ENCODE assay signal across 20 cellular contexts in genomic region chr14:103013028-103013427, GRCh38. TPM values are rescaled to one million over a fixed set of nuclear protein-coding genes. Genes with fewer than 3 reads are reported as not detected.
DNase-seq lines count a peak whose midpoint lies in the region; ATAC-seq, FAIRE-seq and TF ChIP-seq lines count a peak whose summit lies in the region.
"Had no signal": no experiment of that assay in that cellular context is flagged by ENCODE, and none has a peak within 500 bp of the region (broad histone marks: within the 10 kb centered on the region; RNA-seq: fewer than 3 reads in every experiment).

No MANE protein-coding gene starts in this region.

- peak overlapping the region; percentile 12 for H4K5ac ChIP-seq in H9 (ENCODE audit: insufficient read length, low read depth, low read length)

- H2BK120ac ChIP-seq in H9 (ENCODE audit: low read depth, low read length, poor library complexity, severe bottlenecking) (no peak overlapping the region), mesenchymal stem cell (ENCODE audit: low read depth, low read length) (no peak overlapping the region)

- no peaks in the 10 kb centered on the region for H3K9me3 Mint-ChIP-seq in H9
- peaks cover 3% of the 10 kb centered on the region for H3K9me3 Mint-ChIP-seq in astrocyte (ENCODE audit: unreplicated experiment)
- no peaks in the 10 kb centered on the region for H3K9me3 Mint-ChIP-seq in natural killer cell
- H3K9me3 Mint-ChIP-seq in activated T-cell treated with anti-CD3 and anti-CD28 coated beads, Interleukin-2, amount 50 U/mL, for 4 hours: no peaks in the 10 kb centered on the region
- H3K9me3 Mint-ChIP-seq: CD8-positive, alpha-beta T cell; IgD-negative memory B cell had no signal

- H3T11ph ChIP-seq in H9 (ENCODE audit: low read length): no peak overlapping the region

- H3K79me2 ChIP-seq in H9 (ENCODE audit: insufficient read depth, low read length): peaks cover 14% of the 10 kb centered on the region; the same call in 1 of the 2 replicates
- H3K79me2 ChIP-seq in astrocyte (ENCODE audit: insufficient read depth, low read length): peaks cover 87% of the 10 kb centered on the region

- H3K4me1 ChIP-seq in H9 (ENCODE audit: insufficient read depth, low read length): peaks cover 5% of the 10 kb centered on the region; the same call in 1 of the 2 replicates
- peaks cover 38% of the 10 kb centered on the region for H3K4me1 ChIP-seq in astrocyte (ENCODE audit: insufficient read depth, low read length)
- peaks cover 49% of the 10 kb centered on the region for H3K4me1 ChIP-seq in mesenchymal stem cell (ENCODE audit: control insufficient read depth, insufficient read depth, low read depth, low read length)

- no peak overlapping the region for H2BK20ac ChIP-seq in H9 (ENCODE audit: low read depth, low read length, poor library complexity, severe bottlenecking)

- H3K4me3 ChIP-seq in astrocyte (ENCODE audit: insufficient read depth, low read depth, low read length) (no peak overlapping the region), mesenchymal stem cell (ENCODE audit: insufficient read depth in 1 of 2, low read depth in 1 of 2, low read length in 2 of 2) (no peak overlapping the region)
- H3K4me3 ChIP-seq: BLaER1 treated with 17β-estradiol and CSF1 and Interleukin-3, amounts not matched to agents 10 nM and 100 nM had no signal

- H2BK5ac ChIP-seq in H9 (ENCODE audit: insufficient read length, low read length) (no peak overlapping the region), mesenchymal stem cell (ENCODE audit: low read depth, low read length, poor library complexity, severe bottlenecking) (no peak overlapping the region)

- intact Hi-C loops in posterior vena cava (cut with DNase I) (no loop called here), natural killer cell (cut with micrococcal nuclease) (no loop called here)

- FAIRE-seq in astrocyte (lab: Jason Lieb, UNC): no peak
- FAIRE-seq: HepG2, HTR-8/SVneo had no signal

- H3K9ac ChIP-seq in H9 (ENCODE audit: extremely low read depth, insufficient read length, low read length) (no peak overlapping the region), astrocyte (ENCODE audit: low read length) (no peak overlapping the region), mesenchymal stem cell (ENCODE audit: low read length) (no peak overlapping the region)
- H3K9ac ChIP-seq: BLaER1 treated with 17β-estradiol and CSF1 and Interleukin-3, amounts not matched to agents 10 nM and 100 nM had no signal

- H3K4me1 Mint-ChIP-seq in H9 (peaks cover 19% of the 10 kb centered on the region in 2 experiments), astrocyte (ENCODE audit: low read depth, unreplicated experiment) (peaks cover 54% of the 10 kb centered on the region), natural killer cell (peaks cover 0 to 7% of the 10 kb centered on the region in 2 donors)
- H3K4me1 Mint-ChIP-seq in activated T-cell treated with anti-CD3 and anti-CD28 coated beads, Interleukin-2, amount 50 U/mL, for 4 hours (ENCODE audit: low read depth): peaks cover 7% of the 10 kb centered on the region

- DNase-seq in H9 (no peak), astrocyte (ENCODE audit: low read depth) (no peak), mesenchymal stem cell (no peak), posterior vena cava (ENCODE audit: low spot score) (peak; percentile 52), natural killer cell (no peak)
- DNase-seq in activated CD8-positive, alpha-beta memory T cell treated with anti-CD3 and anti-CD28 coated beads for 24 hours: no peak
- no peak for DNase-seq in effector CD8-positive, alpha-beta T cell (lab: John Stamatoyannopoulos, UW)
- no peak for DNase-seq in activated T-cell treated with anti-CD3 and anti-CD28 coated beads, Interleukin-2, amount 50 U/mL, for 4 hours
- DNase-seq: 8988T; Calu3; CD8-positive, alpha-beta T cell; DMS79 treated with DMSO at 0.1 percent for 48 hours; GF-D8; GOT3; H7 had no signal

- H3K14ac ChIP-seq in H9 (ENCODE audit: insufficient read depth, low read length) (no peak overlapping the region; the same call in 1 of the 2 replicates), mesenchymal stem cell (ENCODE audit: low read length in 2 of 2) (no peak overlapping the region)

- H3K9me3 ChIP-seq in H9 (ENCODE audit: control insufficient read depth, low read depth, low read length) (no peaks in the 10 kb centered on the region), astrocyte (ENCODE audit: insufficient read depth, low read depth, low read length) (no peaks in the 10 kb centered on the region), mesenchymal stem cell (ENCODE audit: control insufficient read depth, low read length) (no peaks in the 10 kb centered on the region)
- H3K9me3 ChIP-seq: BLaER1 treated with 17β-estradiol and CSF1 and Interleukin-3, amounts not matched to agents 10 nM and 100 nM had no signal

- H3K4me2 ChIP-seq in H9 (ENCODE audit: insufficient read depth, insufficient read length, low read length): no peak overlapping the region
- no peak overlapping the region for H3K4me2 ChIP-seq in astrocyte (ENCODE audit: low read length)
- no peak overlapping the region for H3K4me2 ChIP-seq in mesenchymal stem cell (ENCODE audit: low read length, poor library complexity, severe bottlenecking)
- H3K4me2 ChIP-seq: BLaER1 treated with 17β-estradiol and CSF1 and Interleukin-3, amounts not matched to agents 10 nM and 100 nM had no signal

- H4K91ac ChIP-seq in H9 (ENCODE audit: insufficient read length, low read depth, low read length): no peak overlapping the region
- no peak overlapping the region for H4K91ac ChIP-seq in mesenchymal stem cell (ENCODE audit: low read length)

- no peak for ATAC-seq in natural killer cell
- no peak for ATAC-seq in activated T-cell treated with anti-CD3 and anti-CD28 coated beads, Interleukin-2, amount 50 U/mL, for 4 hours
- ATAC-seq: CD8-positive, alpha-beta T cell; HepG2 had no signal

- no peak overlapping the region for H2BK15ac ChIP-seq in H9 (ENCODE audit: low read depth, low read length)
- H2BK15ac ChIP-seq in mesenchymal stem cell (ENCODE audit: low read depth, poor library complexity, severe bottlenecking): no peak overlapping the region

- no peaks in the 10 kb centered on the region for H3K23me2 ChIP-seq in H9 (ENCODE audit: insufficient read length, low read depth, low read length, poor library complexity, severe bottlenecking)

- H3K27me3 ChIP-seq in H9 (ENCODE audit: insufficient read depth, low read length): no peaks in the 10 kb centered on the region
- H3K27me3 ChIP-seq in astrocyte (ENCODE audit: insufficient read depth, low read length): no peaks in the 10 kb centered on the region
- H3K27me3 ChIP-seq in mesenchymal stem cell (ENCODE audit: control insufficient read depth in 1 of 2, insufficient read depth in 1 of 2, low read length in 2 of 2): no peaks in the 10 kb centered on the region
- H3K27me3 ChIP-seq: BLaER1 treated with 17β-estradiol and CSF1 and Interleukin-3, amounts not matched to agents 10 nM and 100 nM had no signal

- H3K27ac ChIP-seq in H9 (ENCODE audit: insufficient read length, low read depth, low read length): no peak overlapping the region
- H3K27ac ChIP-seq in astrocyte (ENCODE audit: low read depth, low read length): no peak overlapping the region
- H3K27ac ChIP-seq in mesenchymal stem cell (ENCODE audit: low read length, poor library complexity, severe bottlenecking): no peak overlapping the region
- H3K27ac ChIP-seq: BLaER1 treated with 17β-estradiol and CSF1 and Interleukin-3, amounts not matched to agents 10 nM and 100 nM had no signal

- H3K4ac ChIP-seq in H9 (ENCODE audit: low read depth, low read length): no peak overlapping the region
- no peak overlapping the region for H3K4ac ChIP-seq in mesenchymal stem cell (ENCODE audit: low read depth in 1 of 2, low read length in 2 of 2)

- H3K36me3 ChIP-seq in astrocyte (ENCODE audit: insufficient read depth, low read length): no peaks in the 10 kb centered on the region
- H3K36me3 ChIP-seq in mesenchymal stem cell (ENCODE audit: control insufficient read depth in 1 of 2, insufficient read depth in 2 of 2, low read depth in 1 of 2, low read length in 2 of 2): peaks cover 32 to 38% of the 10 kb centered on the region in 2 experiments

- no CpG with 5 or more reads among the region's 12 CpGs for WGBS in H9 (ENCODE audit: extremely low coverage, insufficient read length, low lambda C conversion rate)
- WGBS in mesenchymal stem cell: 99% methylated on average over 12 of the region's 12 CpGs

- H4K8ac ChIP-seq in H9 (replicated peaks; ENCODE audit: insufficient read length, low read depth, low read length): no peak overlapping the region
- peak overlapping the region; percentile 10 for H4K8ac ChIP-seq in mesenchymal stem cell (ENCODE audit: low read length)

- H3K79me1 ChIP-seq in H9 (ENCODE audit: insufficient read depth, low read depth, low read length, poor library complexity, severe bottlenecking) (peaks cover 14% of the 10 kb centered on the region), mesenchymal stem cell (replicated peaks; ENCODE audit: low read length, poor library complexity, severe bottlenecking) (peaks cover 11% of the 10 kb centered on the region)

- H3K27ac Mint-ChIP-seq in H9: peak overlapping the region in 1 of 3 experiments; percentile 7; a peak in 1 of 7 replicates
- H3K27ac Mint-ChIP-seq in astrocyte (ENCODE audit: unreplicated experiment): peak overlapping the region; percentile 69
- no peak overlapping the region for H3K27ac Mint-ChIP-seq in natural killer cell
- H3K27ac Mint-ChIP-seq: B cell; CD8-positive, alpha-beta T cell; IgD-negative memory B cell had no signal

- H3K18ac ChIP-seq in H9 (ENCODE audit: insufficient read length, low read depth, low read length): no peak overlapping the region
- H3K18ac ChIP-seq in mesenchymal stem cell (ENCODE audit: low read depth in 1 of 2, low read length in 2 of 2): no peak overlapping the region

- TF ChIP-seq CTCF in H9 (conservative IDR thresholded peaks at IDR 0.05): no peak
- no peak for TF ChIP-seq CTCF in astrocyte (IDR thresholded peaks at IDR 0.05; ENCODE audit: insufficient read depth, low read depth, low read length)
- no peak for TF ChIP-seq CTCF in natural killer cell (IDR thresholded peaks at IDR 0.05)

- H3K36me3 Mint-ChIP-seq in H9 (ENCODE audit: insufficient read depth in 1 of 3, low read depth in 3 of 3) (peaks cover 4 to 29% (median 24%) of the 10 kb centered on the region in 3 experiments; a peak in 6 of 7 replicates), astrocyte (ENCODE audit: low read depth, unreplicated experiment) (peaks cover 19% of the 10 kb centered on the region), natural killer cell (no peaks in the 10 kb centered on the region)
- H3K36me3 Mint-ChIP-seq in activated T-cell treated with anti-CD3 and anti-CD28 coated beads, Interleukin-2, amount 50 U/mL, for 4 hours (ENCODE audit: insufficient read depth): no peaks in the 10 kb centered on the region
- H3K36me3 Mint-ChIP-seq: CD8-positive, alpha-beta T cell had no signal

- H3K27me3 Mint-ChIP-seq in H9 (ENCODE audit: low read depth) (no peaks in the 10 kb centered on the region), astrocyte (ENCODE audit: low read depth, unreplicated experiment) (no peaks in the 10 kb centered on the region), natural killer cell (ENCODE audit: low read depth in 2 of 2) (peaks cover 6 to 8% of the 10 kb centered on the region in 2 donors)
- peaks cover 8% of the 10 kb centered on the region for H3K27me3 Mint-ChIP-seq in activated T-cell treated with anti-CD3 and anti-CD28 coated beads, Interleukin-2, amount 50 U/mL, for 4 hours (ENCODE audit: low read depth)
- H3K27me3 Mint-ChIP-seq: B cell, IgD-negative memory B cell had no signal

- H4K20me1 ChIP-seq in H9 (ENCODE audit: control insufficient read depth, insufficient read depth, insufficient read length) (no peaks in the 10 kb centered on the region), astrocyte (ENCODE audit: insufficient read depth, low read length) (peaks cover 93% of the 10 kb centered on the region)

- H2AK5ac ChIP-seq in H9 (ENCODE audit: insufficient read length, low read length) (no peak overlapping the region), mesenchymal stem cell (ENCODE audit: low read length, severe bottlenecking) (peak overlapping the region; percentile 27)

- H3K4me3 Mint-ChIP-seq in H9: no peak overlapping the region
- H3K4me3 Mint-ChIP-seq in astrocyte (ENCODE audit: unreplicated experiment): no peak overlapping the region
- no peak overlapping the region for H3K4me3 Mint-ChIP-seq in natural killer cell
- no peak overlapping the region for H3K4me3 Mint-ChIP-seq in activated T-cell treated with anti-CD3 and anti-CD28 coated beads, Interleukin-2, amount 50 U/mL, for 4 hours
- H3K4me3 Mint-ChIP-seq: B cell; CD8-positive, alpha-beta T cell; IgD-negative memory B cell had no signal

- H3K56ac ChIP-seq in H9 (ENCODE audit: insufficient read length, low read depth, low read length): no peak overlapping the region

- H3K23ac ChIP-seq in H9 (ENCODE audit: insufficient read length, low read depth, low read length) (no peak overlapping the region), mesenchymal stem cell (ENCODE audit: low read length in 2 of 2) (no peak overlapping the region)

- H2AFZ ChIP-seq in H9 (ENCODE audit: low read length) (no peak overlapping the region), astrocyte (ENCODE audit: low read depth, low read length) (no peak overlapping the region), mesenchymal stem cell (ENCODE audit: low read depth, low read length) (no peak overlapping the region)

- H2BK12ac ChIP-seq in H9 (ENCODE audit: insufficient read length, low read depth, low read length) (no peak overlapping the region), mesenchymal stem cell (ENCODE audit: low read length in 2 of 2) (peak overlapping the region in 1 of 2 experiments; percentile 81)

RNA-seq across cellular contexts. Expression of gene CDC42BPB, which starts 44.3 kb away (rescaled TPM):
- 97.3 and 103 TPM in 2 replicates for total RNA-seq in H9 (2021)
- 116 and 119 TPM in 2 replicates for total RNA-seq in astrocyte
- 64.0 TPM for polyA plus RNA-seq in mesenchymal stem cell (2013, experiment 1 of 2)
- 61.5 TPM for polyA plus RNA-seq in mesenchymal stem cell (2013, experiment 2 of 2)
- 10 to 100 TPM; 81.1 to 89.3 TPM for total RNA-seq in posterior vena cava
- 1 to 10 TPM in 2 of 3 donors, under 1 TPM in 1; 0.86 to 2.3 (median 2.0) TPM for total RNA-seq in natural killer cell
- 1 to 10 TPM; 2.8 to 6.6 (median 5.1) TPM for total RNA-seq in activated T-cell treated with anti-CD3 and anti-CD28 coated beads, Interleukin-2, amount 50 U/mL, for 4 hours

Comparison
In these comparisons a context has a peak if more than half of its experiments do, and no peak if none do; other contexts are left out.
1. RNA of gene CDC42BPB, which starts 44.3 kb away (total RNA-seq): 116 to 119 TPM in astrocyte, 97.3 to 103 TPM in H9 and 81.1 to 89.3 TPM in posterior vena cava; 2.8 to 6.6 TPM in activated T-cell treated with anti-CD3 and anti-CD28 coated beads, Interleukin-2, amount 50 U/mL, for 4 hours and 0.86 to 2.3 TPM in natural killer cell; every median in the first group is over 10 times any median in the second.